In the genomic region with DNA sequence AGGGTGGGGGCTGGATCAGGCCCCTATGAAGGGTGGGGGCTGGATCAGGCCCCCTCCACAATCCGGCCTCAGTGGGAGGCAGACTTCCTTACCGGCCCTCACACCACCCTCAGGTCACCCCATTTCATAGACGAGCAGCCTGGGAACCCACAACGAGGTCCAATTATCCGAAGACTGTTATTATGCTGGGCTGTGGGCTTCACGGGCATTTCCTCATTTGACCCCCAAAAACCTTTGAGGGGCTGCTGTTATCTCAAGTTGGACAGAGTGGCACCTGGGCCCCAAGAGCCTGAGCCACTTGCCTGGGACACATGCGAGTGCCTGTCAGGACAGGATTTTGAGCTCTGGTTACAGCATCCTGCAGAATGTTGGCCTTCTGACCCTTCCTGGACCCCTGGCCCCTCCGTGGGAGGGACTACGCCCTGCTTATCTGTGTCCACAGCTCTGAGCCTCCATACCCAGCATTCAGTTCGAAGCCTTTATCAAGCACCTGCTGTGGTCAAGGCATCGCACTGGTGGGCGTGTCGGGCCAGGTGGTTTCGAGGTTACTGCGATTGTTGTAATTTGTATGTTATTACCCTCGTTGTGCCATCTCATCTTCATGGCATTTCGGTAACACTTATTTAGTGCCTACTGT, we compare ENCODE assay signal across 1 cellular context.
TF ChIP-seq lines count a peak whose summit lies in the region.

No MANE protein-coding gene starts in this region.

TF ChIP-seq in IMR-90, 13 proteins besides CTCF, POLR2A, EP300 and RAD21:
- TF ChIP-seq SMC3 (IDR thresholded peaks at IDR 0.05; ENCODE audit: low read depth, low read length): no peak
- no peak for TF ChIP-seq MAZ (IDR thresholded peaks at IDR 0.05; ENCODE audit: borderline replicate concordance, low read depth, low read length)
- no peak for TF ChIP-seq RFX5 (IDR thresholded peaks at IDR 0.05; ENCODE audit: low read depth, low read length)
- no peak for TF ChIP-seq RCOR1 (IDR thresholded peaks at IDR 0.05; ENCODE audit: insufficient replicate concordance, low read length)
- TF ChIP-seq FOS (IDR thresholded peaks at IDR 0.05; ENCODE audit: low read depth, low read length): no peak
- TF ChIP-seq MAFK (IDR thresholded peaks at IDR 0.05; ENCODE audit: low read depth, low read length): no peak
- no peak for TF ChIP-seq MXI1 (IDR thresholded peaks at IDR 0.05; ENCODE audit: borderline replicate concordance, low read depth, low read length)
- no peak for TF ChIP-seq ELK1 (IDR thresholded peaks at IDR 0.05; ENCODE audit: borderline replicate concordance, low read depth, low read length)
- no peak for TF ChIP-seq CEBPB (IDR thresholded peaks at IDR 0.05; ENCODE audit: low read depth, low read length)
